ENCODE assay signal across 1 cellular context in genomic region chr12:67026847-67027246, GRCh38.
TF ChIP-seq lines count a peak whose summit lies in the region.

No MANE protein-coding gene starts in this region.

TF ChIP-seq in HEK293, 187 proteins besides CTCF, POLR2A, EP300 and RAD21 (continued from another document):
- TF ChIP-seq ZSCAN18 (tag by site-specific recombination; IDR thresholded peaks at IDR 0.05) (no peak), ZNF26 (tag by site-specific recombination; IDR thresholded peaks at IDR 0.05) (no peak), ZNF157 (tag by site-specific recombination; IDR thresholded peaks at IDR 0.05) (no peak), ZNF121 (tag by site-specific recombination; IDR thresholded peaks at IDR 0.05) (no peak)
